In genomic region chr15:55407949-55408766, GRCh38 we compare ENCODE assay signal across 9 cellular contexts.
A peak's percentile ranks its signal among the peaks of the same experiment; 100 is the strongest.
DNase-seq lines count a peak whose midpoint lies in the region; ATAC-seq, FAIRE-seq and TF ChIP-seq lines count a peak whose summit lies in the region.
"Had no signal": no experiment of that assay in that cellular context is flagged by ENCODE, and none has a peak within 500 bp of the region (broad histone marks: within the 10 kb centered on the region; RNA-seq: fewer than 3 reads in every experiment).

Gene CCPG1, minus strand, starts transcription at chr15:55408359. Its CDS starts 18,935 bp downstream, at chr15:55389424.
Gene PIERCE2, plus strand, starts transcription at chr15:55408495. Its CDS starts 274 bp downstream, at chr15:55408769.

- H3K27me3 Mint-ChIP-seq in central memory CD8-positive, alpha-beta T cell, result no peaks in the 10 kb centered on the region

- H3K27ac Mint-ChIP-seq in central memory CD8-positive, alpha-beta T cell (ENCODE audit: low read depth), result peak within 1 kb of the TSS; percentile 88

- no peaks in the 10 kb centered on the region for H3K9me3 Mint-ChIP-seq in central memory CD8-positive, alpha-beta T cell

- peak; percentile 58 for TF ChIP-seq CTCF in AG09309 (IDR thresholded peaks at IDR 0.05; ENCODE audit: control insufficient read depth, insufficient read depth, low read depth, low read length, missing control alignments)

- ATAC-seq in GM18907 (IDR thresholded peaks at IDR 0.05; ENCODE audit: unreplicated experiment) (peak; percentile 95), HG03159 (IDR thresholded peaks at IDR 0.05; ENCODE audit: unreplicated experiment) (peak; percentile 90)
- peak; percentile 89 for ATAC-seq in central memory CD8-positive, alpha-beta T cell (replicated peaks; ENCODE audit: extremely low read depth, poor library complexity, severe bottlenecking)

- DNase-seq in AG09309 (ENCODE audit: low read depth) (peak; percentile 74), NCI-H2227 treated with DMSO at 0.1 percent for 48 hours (lab: John Stamatoyannopoulos, UW) (peak; percentile 88)
- DNase-seq in activated CD4-positive, CD25-positive, alpha-beta regulatory T cell (lab: John Stamatoyannopoulos, UW), result peak; percentile 66 to 69 (median 68)
- peak; percentile 81 for DNase-seq in central memory CD8-positive, alpha-beta T cell (ENCODE audit: low spot score in 2 of 2)
- peak; percentile 80 for DNase-seq in stimulated activated CD4-positive, alpha-beta T cell treated with anti-CD3 and anti-CD28 coated beads, Interleukin-12 subunit alpha, Interleukin-12 subunit beta, amount 100 ng/mL, for 4 hours

- H3K4me3 Mint-ChIP-seq in central memory CD8-positive, alpha-beta T cell, result peak within 1 kb of the TSS; percentile 87

- H3K4me1 Mint-ChIP-seq in central memory CD8-positive, alpha-beta T cell, result peaks cover 32% of the 10 kb centered on the region

- FAIRE-seq in islet of Langerhans (lab: Jason Lieb, UNC), result peak; percentile 30
- FAIRE-seq: TTC549 had no signal

- peak within 1 kb of the TSS; percentile 83 for H3K4me3 ChIP-seq in AG09309 (ENCODE audit: control insufficient read depth, low read depth, low read length)

- peaks cover 8% of the 10 kb centered on the region for H3K36me3 Mint-ChIP-seq in central memory CD8-positive, alpha-beta T cell (ENCODE audit: insufficient read depth)

Comparison
In these comparisons a context has a peak if more than half of its experiments do, and no peak if none do; other contexts are left out.
1. Peak in every context shown above with its lines: DNase-seq, ATAC-seq and H3K4me3 ChIP-seq.